Comparison of ENCODE assay signal across 31 cellular contexts in genomic region chr11:7272373-7272772, GRCh38. TPM values are rescaled to one million over a fixed set of nuclear protein-coding genes. Genes with fewer than 3 reads are reported as not detected.
"Had no signal": no experiment of that assay in that cellular context is flagged by ENCODE, and none has a peak within 500 bp of the region (broad histone marks: within the 10 kb centered on the region; RNA-seq: fewer than 3 reads in every experiment).

No MANE protein-coding gene starts in this region.

- ATAC-seq: activated CD8-positive, alpha-beta memory T cell treated with anti-CD3 and anti-CD28 coated beads, Interleukin-2, amount 10 ng/mL, durations not matched to agents 7 days and 5 days; activated CD8-positive, alpha-beta T cell treated with anti-CD3 and anti-CD28 coated beads for 36 hours; effector memory CD8-positive, alpha-beta T cell; gastrocnemius medialis; left cardiac atrium; upper lobe of right lung had no signal

- H3K27ac Mint-ChIP-seq: activated CD8-positive, alpha-beta memory T cell treated with anti-CD3 and anti-CD28 coated beads, Interleukin-2, amount 10 ng/mL, durations not matched to agents 7 days and 5 days; activated CD8-positive, alpha-beta T cell treated with anti-CD3 and anti-CD28 coated beads for 36 hours; activated naive CD4-positive, alpha-beta T cell treated with anti-CD3 and anti-CD28 coated beads, Interleukin-2, amount 50 U/mL, for 24 hours; effector memory CD8-positive, alpha-beta T cell; memory B cell; nephron; stimulated activated naive CD8-positive, alpha-beta T cell treated with anti-CD3 and anti-CD28 coated beads, Interleukin-15, Interleukin-2, amounts not matched to agents 100 ng/mL and 50 ng/mL, for 24 hours; T-helper 1 cell treated with Interleukin-12 subunit alpha and Interleukin-12 subunit beta and Interleukin-4 antibody, amounts not matched to agents 30 μg/mL and 1 μg/mL, for 36 hours had no signal

- H3K4me3 Mint-ChIP-seq: activated CD8-positive, alpha-beta memory T cell treated with anti-CD3 and anti-CD28 coated beads, Interleukin-2, amount 10 ng/mL, durations not matched to agents 7 days and 5 days; activated CD8-positive, alpha-beta T cell treated with anti-CD3 and anti-CD28 coated beads for 36 hours; activated naive CD4-positive, alpha-beta T cell treated with anti-CD3 and anti-CD28 coated beads, Interleukin-2, amount 50 U/mL, for 24 hours; effector memory CD8-positive, alpha-beta T cell; memory B cell; nephron; stimulated activated naive CD8-positive, alpha-beta T cell treated with anti-CD3 and anti-CD28 coated beads, Interleukin-15, Interleukin-2, amounts not matched to agents 100 ng/mL and 50 ng/mL, for 24 hours; T-helper 1 cell treated with Interleukin-12 subunit alpha and Interleukin-12 subunit beta and Interleukin-4 antibody, amounts not matched to agents 30 μg/mL and 1 μg/mL, for 36 hours had no signal

- H3K9me3 Mint-ChIP-seq: activated CD8-positive, alpha-beta T cell treated with anti-CD3 and anti-CD28 coated beads for 36 hours; activated naive CD4-positive, alpha-beta T cell treated with anti-CD3 and anti-CD28 coated beads, Interleukin-2, amount 50 U/mL, for 24 hours; effector memory CD8-positive, alpha-beta T cell; memory B cell; nephron; stimulated activated naive CD8-positive, alpha-beta T cell treated with anti-CD3 and anti-CD28 coated beads, Interleukin-15, Interleukin-2, amounts not matched to agents 100 ng/mL and 50 ng/mL, for 24 hours; T-helper 1 cell treated with Interleukin-12 subunit alpha and Interleukin-12 subunit beta and Interleukin-4 antibody, amounts not matched to agents 30 μg/mL and 1 μg/mL, for 36 hours had no signal

- DNase-seq: activated CD4-positive, alpha-beta T cell treated with anti-CD3 and anti-CD28 coated beads for 48 hours; activated CD4-positive, CD25-positive, alpha-beta regulatory T cell; activated CD8-positive, alpha-beta memory T cell treated with anti-CD3 and anti-CD28 coated beads, Interleukin-2, amount 10 ng/mL, durations not matched to agents 7 days and 5 days; activated CD8-positive, alpha-beta T cell treated with anti-CD3 and anti-CD28 coated beads for 36 hours; activated gamma-delta T cell; activated T-cell treated with anti-CD3 and anti-CD28 coated beads for 4 hours; anterior cingulate cortex; brain microvascular endothelial cell; central memory CD4-positive, alpha-beta T cell; dorsolateral prefrontal cortex; effector memory CD8-positive, alpha-beta T cell; esophagus squamous epithelium; gastrocnemius medialis; hippocampal formation; islet precursor cell; left cardiac atrium; ovary; stimulated activated CD4-positive, alpha-beta T cell treated with anti-CD3 and anti-CD28 coated beads, Interleukin-4, amount 100 ng/mL, for 4 hours; substantia nigra; T1000; thyroid gland; upper lobe of right lung had no signal

- H3K36me3 Mint-ChIP-seq: activated CD8-positive, alpha-beta memory T cell treated with anti-CD3 and anti-CD28 coated beads, Interleukin-2, amount 10 ng/mL, durations not matched to agents 7 days and 5 days; activated naive CD4-positive, alpha-beta T cell treated with anti-CD3 and anti-CD28 coated beads, Interleukin-2, amount 50 U/mL, for 24 hours had no signal

- H3K4me3 ChIP-seq: dorsolateral prefrontal cortex, esophagus squamous epithelium, gastrocnemius medialis, ovary, prostate gland, right atrium auricular region, thyroid gland, upper lobe of right lung had no signal

- H3K4me1 Mint-ChIP-seq: activated CD8-positive, alpha-beta memory T cell treated with anti-CD3 and anti-CD28 coated beads, Interleukin-2, amount 10 ng/mL, durations not matched to agents 7 days and 5 days; activated naive CD4-positive, alpha-beta T cell treated with anti-CD3 and anti-CD28 coated beads, Interleukin-2, amount 50 U/mL, for 24 hours; memory B cell; nephron had no signal

- H3K27me3 ChIP-seq: brain microvascular endothelial cell, dorsolateral prefrontal cortex, esophagus squamous epithelium, gastrocnemius medialis, neutrophil, ovary, right atrium auricular region, thyroid gland, upper lobe of right lung had no signal

- H3K4me1 ChIP-seq: esophagus squamous epithelium, gastrocnemius medialis, prostate gland, right atrium auricular region, thyroid gland, upper lobe of right lung had no signal

- H3K27ac ChIP-seq: brain microvascular endothelial cell, esophagus squamous epithelium, gastrocnemius medialis, neutrophil, ovary, prostate gland, right atrium auricular region, thyroid gland, upper lobe of right lung had no signal

- H3K9me3 ChIP-seq: esophagus squamous epithelium, gastrocnemius medialis, neutrophil, ovary, prostate gland, right atrium auricular region, thyroid gland, upper lobe of right lung had no signal

- H3K36me3 ChIP-seq: brain microvascular endothelial cell, esophagus squamous epithelium, gastrocnemius medialis, neutrophil, ovary, prostate gland, right atrium auricular region, thyroid gland, upper lobe of right lung had no signal

- H3K27me3 Mint-ChIP-seq: activated CD8-positive, alpha-beta memory T cell treated with anti-CD3 and anti-CD28 coated beads, Interleukin-2, amount 10 ng/mL, durations not matched to agents 7 days and 5 days had no signal

RNA-seq across cellular contexts. Expression of gene SYT9, which starts 20.7 kb away (rescaled TPM):
- total RNA-seq: activated CD8-positive, alpha-beta memory T cell treated with anti-CD3 and anti-CD28 coated beads, Interleukin-2, amount 10 ng/mL, durations not matched to agents 7 days and 5 days; activated CD8-positive, alpha-beta T cell treated with anti-CD3 and anti-CD28 coated beads for 36 hours; myocyte had no signal
